ENCODE assay signal across 10 cellular contexts in genomic region chrX:23223169-23223568, GRCh38.
"Had no signal": no experiment of that assay in that cellular context is flagged by ENCODE, and none has a peak within 500 bp of the region (broad histone marks: within the 10 kb centered on the region; RNA-seq: fewer than 3 reads in every experiment).

No MANE protein-coding gene starts in this region.

- H3K9me3 Mint-ChIP-seq: HFFc6 had no signal

- H3K36me3 Mint-ChIP-seq: IgD-negative memory B cell had no signal

- H3K9me3 ChIP-seq: HAP-1 had no signal

- H3K4me1 ChIP-seq: HAP-1 had no signal

- FAIRE-seq: H54, HepG2 had no signal

- H3K9ac ChIP-seq: GM23248 had no signal

- H2AFZ ChIP-seq: GM23248 had no signal

- H3K4me3 ChIP-seq: GM23248, HAP-1 had no signal

- H3K27ac ChIP-seq: GM23248, HL-60 had no signal

- H3K4me3 Mint-ChIP-seq: HFFc6, IgD-negative memory B cell had no signal

- DNase-seq: GM23248, GOT3, HFFc6, KBM-7 had no signal

- ATAC-seq: HCT116, HepG2 had no signal

- H3K36me3 ChIP-seq: HAP-1 had no signal

- H3K4me1 Mint-ChIP-seq: IgD-negative memory B cell had no signal

- H3K27ac Mint-ChIP-seq: HFFc6, IgD-negative memory B cell had no signal
